ENCODE assay signal across 8 cellular contexts in the genomic region with DNA sequence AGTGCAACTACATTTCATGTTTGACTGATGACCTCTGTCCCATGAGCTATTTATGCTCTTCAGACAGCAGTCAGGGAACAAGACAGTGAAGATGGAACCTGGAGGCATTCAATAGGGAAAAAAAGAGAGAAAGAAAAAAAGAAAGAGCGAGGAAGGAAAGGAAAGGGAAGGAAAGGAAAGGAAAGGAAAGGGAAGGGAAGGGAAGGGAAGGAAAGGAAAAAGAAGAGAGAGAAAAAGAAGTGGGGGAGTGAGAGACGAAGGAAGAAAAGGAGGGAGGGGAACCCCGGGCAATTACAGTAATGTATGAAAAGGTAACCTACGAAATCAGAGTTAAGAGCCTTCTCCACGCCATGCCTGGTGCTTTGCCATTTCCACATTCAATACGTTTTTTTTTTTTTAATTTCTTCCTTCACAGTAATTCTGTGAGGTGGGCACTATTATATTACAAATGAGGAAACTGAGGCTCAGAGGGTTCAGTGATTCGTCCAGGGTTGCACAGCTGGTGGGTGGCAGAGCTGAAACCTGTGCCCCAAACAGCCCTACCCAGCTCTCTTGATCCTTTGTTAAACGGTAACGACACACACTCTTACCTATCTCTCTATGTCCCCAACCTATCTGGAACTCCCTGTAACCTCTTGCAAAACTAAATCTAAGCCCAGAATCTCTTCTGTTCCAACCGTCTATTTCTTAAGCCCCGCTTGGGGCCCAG. TPM values are rescaled to one million over a fixed set of nuclear protein-coding genes. Genes with fewer than 3 reads are reported as not detected.
DNase-seq lines count a peak whose midpoint lies in the region; ATAC-seq and TF ChIP-seq lines count a peak whose summit lies in the region.

No MANE protein-coding gene starts in this region.

- peaks cover 3% of the 10 kb centered on the region for H3K36me3 Mint-ChIP-seq in activated T-helper 1 cell treated with anti-CD3 and anti-CD28 coated beads, Interleukin-12 subunit alpha, Interleukin-12 subunit beta, Interleukin-2, Interleukin-4 antibody, amounts not matched to agents 30 ng/mL and 10 ng/mL and 1 ng/mL, durations not matched to agents 14 hours and 24 hours and 36 hours (ENCODE audit: low read depth)
- H3K36me3 Mint-ChIP-seq in stimulated activated effector memory CD8-positive, alpha-beta T cell treated with anti-CD3 and anti-CD28 coated beads, Interleukin-12 subunit alpha, Interleukin-12 subunit beta, amount 100 ng/mL, for 72 hours = peaks cover 12% of the 10 kb centered on the region

- H3K4me1 Mint-ChIP-seq in activated T-helper 1 cell treated with anti-CD3 and anti-CD28 coated beads, Interleukin-12 subunit alpha, Interleukin-12 subunit beta, Interleukin-2, Interleukin-4 antibody, amounts not matched to agents 30 ng/mL and 10 ng/mL and 1 ng/mL, durations not matched to agents 14 hours and 24 hours and 36 hours (ENCODE audit: low read depth) = peaks cover 79% of the 10 kb centered on the region
- peaks cover 57% of the 10 kb centered on the region for H3K4me1 Mint-ChIP-seq in stimulated activated effector memory CD8-positive, alpha-beta T cell treated with anti-CD3 and anti-CD28 coated beads, Interleukin-12 subunit alpha, Interleukin-12 subunit beta, amount 100 ng/mL, for 72 hours

- no peaks in the 10 kb centered on the region for H3K36me3 ChIP-seq in HUES6 (ENCODE audit: control insufficient read depth, insufficient read depth, low read length)

- H3K27ac ChIP-seq in HUES6 (ENCODE audit: low read depth, low read length) = no peak overlapping the region

- no peak for DNase-seq in activated T-helper 1 cell treated with anti-CD3 and anti-CD28 coated beads, Interleukin-12 subunit alpha, Interleukin-12 subunit beta, Interleukin-2, Interleukin-4 antibody, amounts not matched to agents 30 ng/mL and 10 ng/mL and 1 ng/mL, durations not matched to agents 14 hours and 24 hours and 36 hours (ENCODE audit: low spot score)
- no peak for DNase-seq in stimulated activated effector memory CD8-positive, alpha-beta T cell treated with anti-CD3 and anti-CD28 coated beads, Interleukin-12 subunit alpha, Interleukin-12 subunit beta, amount 100 ng/mL, for 72 hours (ENCODE audit: low spot score in 2 of 2)
- DNase-seq in erythroblast (lab: John Stamatoyannopoulos, UW) = no peak

- peak overlapping the region; percentile 80 for H3K4me3 Mint-ChIP-seq in activated T-helper 1 cell treated with anti-CD3 and anti-CD28 coated beads, Interleukin-12 subunit alpha, Interleukin-12 subunit beta, Interleukin-2, Interleukin-4 antibody, amounts not matched to agents 30 ng/mL and 10 ng/mL and 1 ng/mL, durations not matched to agents 14 hours and 24 hours and 36 hours
- peak overlapping the region; percentile 63 for H3K4me3 Mint-ChIP-seq in stimulated activated effector memory CD8-positive, alpha-beta T cell treated with anti-CD3 and anti-CD28 coated beads, Interleukin-12 subunit alpha, Interleukin-12 subunit beta, amount 100 ng/mL, for 72 hours

- peak overlapping the region; percentile 10 for H3K9ac ChIP-seq in HUES6 (ENCODE audit: low read length)

- intact Hi-C loops in activated T-helper 1 cell treated with anti-CD3 and anti-CD28 coated beads, Interleukin-12 subunit alpha, Interleukin-12 subunit beta, Interleukin-2, Interleukin-4 antibody, amounts not matched to agents 30 ng/mL and 10 ng/mL and 1 ng/mL, durations not matched to agents 14 hours and 24 hours and 36 hours (cut with micrococcal nuclease) = no loop called here

- no peak for ATAC-seq in stimulated activated effector memory CD8-positive, alpha-beta T cell treated with anti-CD3 and anti-CD28 coated beads, Interleukin-12 subunit alpha, Interleukin-12 subunit beta, amount 100 ng/mL, for 72 hours
- ATAC-seq in HG03135 (IDR thresholded peaks at IDR 0.05; ENCODE audit: unreplicated experiment) = no peak
- ATAC-seq in GM21576 (IDR thresholded peaks at IDR 0.05; ENCODE audit: unreplicated experiment) = no peak
- ATAC-seq in HG02884 (IDR thresholded peaks at IDR 0.05; ENCODE audit: unreplicated experiment) = no peak

- TF ChIP-seq POLR2A in erythroblast (IDR thresholded peaks at IDR 0.05; ENCODE audit: low read length) = no peak

- peak overlapping the region; percentile 90 for H3K27ac Mint-ChIP-seq in activated T-helper 1 cell treated with anti-CD3 and anti-CD28 coated beads, Interleukin-12 subunit alpha, Interleukin-12 subunit beta, Interleukin-2, Interleukin-4 antibody, amounts not matched to agents 30 ng/mL and 10 ng/mL and 1 ng/mL, durations not matched to agents 14 hours and 24 hours and 36 hours
- H3K27ac Mint-ChIP-seq in stimulated activated effector memory CD8-positive, alpha-beta T cell treated with anti-CD3 and anti-CD28 coated beads, Interleukin-12 subunit alpha, Interleukin-12 subunit beta, amount 100 ng/mL, for 72 hours = peak overlapping the region; percentile 93

- H3K9me3 Mint-ChIP-seq in activated T-helper 1 cell treated with anti-CD3 and anti-CD28 coated beads, Interleukin-12 subunit alpha, Interleukin-12 subunit beta, Interleukin-2, Interleukin-4 antibody, amounts not matched to agents 30 ng/mL and 10 ng/mL and 1 ng/mL, durations not matched to agents 14 hours and 24 hours and 36 hours = no peaks in the 10 kb centered on the region
- no peaks in the 10 kb centered on the region for H3K9me3 Mint-ChIP-seq in stimulated activated effector memory CD8-positive, alpha-beta T cell treated with anti-CD3 and anti-CD28 coated beads, Interleukin-12 subunit alpha, Interleukin-12 subunit beta, amount 100 ng/mL, for 72 hours

- H3K4me1 ChIP-seq in HUES6 (ENCODE audit: control insufficient read depth, insufficient read depth, low read length) = peaks cover 35% of the 10 kb centered on the region

- H3K27me3 ChIP-seq in HUES6 (ENCODE audit: control insufficient read depth, insufficient read depth, low read length) = peaks cover 73% of the 10 kb centered on the region

- no peaks in the 10 kb centered on the region for H3K9me3 ChIP-seq in HUES6 (ENCODE audit: control insufficient read depth, insufficient read depth, low read depth, low read length)
- H3K9me3 ChIP-seq in iPS-18c (ENCODE audit: control insufficient read depth, insufficient read depth, low read length) = no peaks in the 10 kb centered on the region

- H3K27me3 Mint-ChIP-seq in activated T-helper 1 cell treated with anti-CD3 and anti-CD28 coated beads, Interleukin-12 subunit alpha, Interleukin-12 subunit beta, Interleukin-2, Interleukin-4 antibody, amounts not matched to agents 30 ng/mL and 10 ng/mL and 1 ng/mL, durations not matched to agents 14 hours and 24 hours and 36 hours (ENCODE audit: insufficient read depth) = no peaks in the 10 kb centered on the region

- H3K4me3 ChIP-seq in HUES6 (ENCODE audit: low read depth, low read length) (peak overlapping the region; percentile 56), iPS-18c (ENCODE audit: insufficient read depth, low read depth, low read length) (peak overlapping the region; percentile 42)

RNA-seq across cellular contexts. Expression of gene ETS1, which starts 39.3 kb away (rescaled TPM):
- 609 and 619 TPM in 2 replicates for total RNA-seq in activated T-helper 1 cell treated with anti-CD3 and anti-CD28 coated beads, Interleukin-12 subunit alpha, Interleukin-12 subunit beta, Interleukin-2, Interleukin-4 antibody, amounts not matched to agents 30 ng/mL and 10 ng/mL and 1 ng/mL, durations not matched to agents 14 hours and 24 hours and 36 hours
